ENCODE assay signal across 2 cellular contexts in the genomic region with DNA sequence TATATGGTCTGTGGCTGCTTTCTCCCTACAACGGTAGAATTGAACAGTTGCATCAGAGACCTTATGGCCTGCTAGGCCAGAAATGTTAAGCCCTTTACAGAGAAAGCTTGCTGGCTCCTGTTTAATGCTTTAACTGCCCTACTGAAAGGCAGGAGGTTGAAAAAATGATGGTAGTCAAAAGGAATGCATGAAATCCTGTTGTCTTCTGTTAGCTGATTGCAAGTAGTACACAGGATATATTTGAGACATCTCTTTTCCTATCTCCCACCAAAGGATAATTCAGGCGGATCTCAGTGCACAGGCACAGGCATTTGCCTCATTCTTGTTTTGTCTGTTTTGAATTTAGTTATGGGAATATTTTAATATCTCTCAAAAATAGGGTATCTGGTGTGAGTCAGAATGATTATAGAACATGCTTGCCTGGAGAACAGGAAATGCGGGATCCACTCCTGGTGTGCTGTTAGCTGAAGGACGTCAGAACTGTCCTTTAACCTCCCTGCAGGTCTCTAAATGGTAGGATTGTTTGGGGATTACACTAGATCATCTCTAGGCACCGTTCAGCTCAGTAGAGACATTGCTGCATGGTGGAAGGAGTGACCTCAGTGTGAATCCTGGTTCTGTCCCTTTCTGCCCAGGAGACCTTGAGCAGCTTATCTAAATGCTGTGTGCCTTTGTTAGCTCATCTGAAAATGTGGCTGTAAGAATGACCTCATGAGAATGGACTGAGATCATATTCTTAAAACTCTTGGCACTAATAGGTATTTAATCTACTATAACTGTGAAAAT.
A peak's percentile ranks its signal among the peaks of the same experiment; 100 is the strongest.
TF ChIP-seq lines count a peak whose summit lies in the region.

No MANE protein-coding gene starts in this region.

TF ChIP-seq in HepG2, 621 proteins besides CTCF, POLR2A, EP300 and RAD21 (continues in another document):
- TF ChIP-seq, protein P1, sequence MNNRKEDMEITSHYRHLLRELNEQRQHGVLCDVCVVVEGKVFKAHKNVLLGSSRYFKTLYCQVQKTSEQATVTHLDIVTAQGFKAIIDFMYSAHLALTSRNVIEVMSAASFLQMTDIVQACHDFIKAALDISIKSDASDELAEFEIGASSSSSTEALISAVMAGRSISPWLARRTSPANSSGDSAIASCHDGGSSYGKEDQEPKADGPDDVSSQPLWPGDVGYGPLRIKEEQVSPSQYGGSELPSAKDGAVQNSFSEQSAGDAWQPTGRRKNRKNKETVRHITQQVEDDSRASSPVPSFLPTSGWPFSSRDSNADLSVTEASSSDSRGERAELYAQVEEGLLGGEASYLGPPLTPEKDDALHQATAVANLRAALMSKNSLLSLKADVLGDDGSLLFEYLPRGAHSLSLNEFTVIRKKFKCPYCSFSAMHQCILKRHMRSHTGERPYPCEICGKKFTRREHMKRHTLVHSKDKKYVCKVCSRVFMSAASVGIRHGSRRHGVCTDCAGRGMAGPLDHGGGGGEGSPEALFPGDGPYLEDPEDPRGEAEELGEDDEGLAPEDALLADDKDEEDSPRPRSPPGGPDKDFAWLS (CRISPR knock-in tag; IDR thresholded peaks at IDR 0.05; ENCODE audit: borderline replicate concordance), result no peak
- TF ChIP-seq ZNF460 (CRISPR knock-in tag; IDR thresholded peaks at IDR 0.05; ENCODE audit: borderline replicate concordance) (no peak), ZNF354B (CRISPR knock-in tag; IDR thresholded peaks at IDR 0.05) (no peak), HOXD1 (CRISPR knock-in tag; IDR thresholded peaks at IDR 0.05) (no peak), ZNF780A (CRISPR knock-in tag; IDR thresholded peaks at IDR 0.05) (no peak), HOXA3 (CRISPR knock-in tag; IDR thresholded peaks at IDR 0.05) (peak; percentile 88), SMYD3 (CRISPR knock-in tag; IDR thresholded peaks at IDR 0.05) (no peak), REXO4 (CRISPR knock-in tag; IDR thresholded peaks at IDR 0.05; ENCODE audit: borderline replicate concordance) (no peak), HINFP (CRISPR knock-in tag; IDR thresholded peaks at IDR 0.05; ENCODE audit: low read depth) (no peak), MXI1 (IDR thresholded peaks at IDR 0.05; ENCODE audit: borderline replicate concordance, low read depth, low read length) (no peak), RFX3 (CRISPR knock-in tag; IDR thresholded peaks at IDR 0.05) (no peak), HNF4A (CRISPR knock-in tag; IDR thresholded peaks at IDR 0.05) (0 out of 2 replicates have a peak, but pooled peaks have one; percentile 18), SKIL (CRISPR knock-in tag; IDR thresholded peaks at IDR 0.05; ENCODE audit: borderline replicate concordance) (peak; percentile 42)
- TF ChIP-seq, protein P2, sequence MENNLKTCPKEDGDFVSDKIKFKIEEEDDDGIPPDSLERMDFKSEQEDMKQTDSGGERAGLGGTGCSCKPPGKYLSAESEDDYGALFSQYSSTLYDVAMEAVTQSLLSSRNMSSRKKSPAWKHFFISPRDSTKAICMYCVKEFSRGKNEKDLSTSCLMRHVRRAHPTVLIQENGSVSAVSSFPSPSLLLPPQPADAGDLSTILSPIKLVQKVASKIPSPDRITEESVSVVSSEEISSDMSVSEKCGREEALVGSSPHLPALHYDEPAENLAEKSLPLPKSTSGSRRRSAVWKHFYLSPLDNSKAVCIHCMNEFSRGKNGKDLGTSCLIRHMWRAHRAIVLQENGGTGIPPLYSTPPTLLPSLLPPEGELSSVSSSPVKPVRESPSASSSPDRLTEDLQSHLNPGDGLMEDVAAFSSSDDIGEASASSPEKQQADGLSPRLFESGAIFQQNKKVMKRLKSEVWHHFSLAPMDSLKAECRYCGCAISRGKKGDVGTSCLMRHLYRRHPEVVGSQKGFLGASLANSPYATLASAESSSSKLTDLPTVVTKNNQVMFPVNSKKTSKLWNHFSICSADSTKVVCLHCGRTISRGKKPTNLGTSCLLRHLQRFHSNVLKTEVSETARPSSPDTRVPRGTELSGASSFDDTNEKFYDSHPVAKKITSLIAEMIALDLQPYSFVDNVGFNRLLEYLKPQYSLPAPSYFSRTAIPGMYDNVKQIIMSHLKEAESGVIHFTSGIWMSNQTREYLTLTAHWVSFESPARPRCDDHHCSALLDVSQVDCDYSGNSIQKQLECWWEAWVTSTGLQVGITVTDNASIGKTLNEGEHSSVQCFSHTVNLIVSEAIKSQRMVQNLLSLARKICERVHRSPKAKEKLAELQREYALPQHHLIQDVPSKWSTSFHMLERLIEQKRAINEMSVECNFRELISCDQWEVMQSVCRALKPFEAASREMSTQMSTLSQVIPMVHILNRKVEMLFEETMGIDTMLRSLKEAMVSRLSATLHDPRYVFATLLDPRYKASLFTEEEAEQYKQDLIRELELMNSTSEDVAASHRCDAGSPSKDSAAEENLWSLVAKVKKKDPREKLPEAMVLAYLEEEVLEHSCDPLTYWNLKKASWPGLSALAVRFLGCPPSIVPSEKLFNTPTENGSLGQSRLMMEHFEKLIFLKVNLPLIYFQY (CRISPR knock-in tag; IDR thresholded peaks at IDR 0.05; ENCODE audit: borderline replicate concordance), result peak; percentile 12; the same call in 1 of the 2 replicates

TF ChIP-seq in HEK293T, 16 proteins besides CTCF, POLR2A, EP300 and RAD21 (continued from another document):
- no peak for TF ChIP-seq ELF4 (IDR thresholded peaks at IDR 0.05)
- no peak for TF ChIP-seq TARDBP (IDR thresholded peaks at IDR 0.05)
- TF ChIP-seq FOXK2 (IDR thresholded peaks at IDR 0.05), result no peak
- TF ChIP-seq, protein P3, sequence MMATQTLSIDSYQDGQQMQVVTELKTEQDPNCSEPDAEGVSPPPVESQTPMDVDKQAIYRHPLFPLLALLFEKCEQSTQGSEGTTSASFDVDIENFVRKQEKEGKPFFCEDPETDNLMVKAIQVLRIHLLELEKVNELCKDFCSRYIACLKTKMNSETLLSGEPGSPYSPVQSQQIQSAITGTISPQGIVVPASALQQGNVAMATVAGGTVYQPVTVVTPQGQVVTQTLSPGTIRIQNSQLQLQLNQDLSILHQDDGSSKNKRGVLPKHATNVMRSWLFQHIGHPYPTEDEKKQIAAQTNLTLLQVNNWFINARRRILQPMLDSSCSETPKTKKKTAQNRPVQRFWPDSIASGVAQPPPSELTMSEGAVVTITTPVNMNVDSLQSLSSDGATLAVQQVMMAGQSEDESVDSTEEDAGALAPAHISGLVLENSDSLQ (IDR thresholded peaks at IDR 0.05), result no peak
- TF ChIP-seq ARNT (IDR thresholded peaks at IDR 0.05), result no peak
- TF ChIP-seq SP1 (IDR thresholded peaks at IDR 0.05), result no peak
- no peak for TF ChIP-seq ZNF384 (IDR thresholded peaks at IDR 0.05)
- TF ChIP-seq HDGF (IDR thresholded peaks at IDR 0.05; ENCODE audit: borderline replicate concordance), result no peak
- TF ChIP-seq FOXM1 (IDR thresholded peaks at IDR 0.05; ENCODE audit: borderline replicate concordance), result no peak
- TF ChIP-seq L3MBTL2 (conservative IDR thresholded peaks at IDR 0.05), result no peak
- TF ChIP-seq NFRKB (IDR thresholded peaks at IDR 0.05), result no peak
- no peak for TF ChIP-seq FOXA1 (IDR thresholded peaks at IDR 0.05)
- TF ChIP-seq CTBP1 (IDR thresholded peaks at IDR 0.05; ENCODE audit: borderline replicate concordance), result no peak
TF ChIP-seq in HEK293T: peak in this region for 0.
